24 cellular contexts compared by ENCODE assay signal in genomic region chr13:100511422-100511821, GRCh38.
A peak's percentile ranks its signal among the peaks of the same experiment; 100 is the strongest.
DNase-seq lines count a peak whose midpoint lies in the region; ATAC-seq and TF ChIP-seq lines count a peak whose summit lies in the region.
"Had no signal": no experiment of that assay in that cellular context is flagged by ENCODE, and none has a peak within 500 bp of the region (broad histone marks: within the 10 kb centered on the region; RNA-seq: fewer than 3 reads in every experiment).

No MANE protein-coding gene starts in this region.

- no peak overlapping the region for H3K9ac ChIP-seq in H9 (ENCODE audit: extremely low read depth, insufficient read length, low read length)

- H3K27me3 Mint-ChIP-seq in H9 (ENCODE audit: low read depth) (no peaks in the 10 kb centered on the region), WTC11 (ENCODE audit: low read depth) (no peaks in the 10 kb centered on the region)
- H3K27me3 Mint-ChIP-seq: activated B cell treated with CpG ODN at 0.5 μM for 24 hours; naive thymus-derived CD8-positive, alpha-beta T cell had no signal

- H3K9me3 Mint-ChIP-seq in H9, result no peaks in the 10 kb centered on the region
- H3K9me3 Mint-ChIP-seq in WTC11, result no peaks in the 10 kb centered on the region
- H3K9me3 Mint-ChIP-seq: activated B cell treated with CpG ODN at 0.5 μM for 24 hours; naive thymus-derived CD8-positive, alpha-beta T cell; stimulated activated naive B cell treated with anti-CD40 and anti-IgM and Interleukin-4, amounts not matched to agents 10 μg/mL and 1 μg/mL and 100 μg/mL, for 72 hours had no signal

- H2BK5ac ChIP-seq in H9 (ENCODE audit: insufficient read length, low read length), result no peak overlapping the region

- TF ChIP-seq CTCF in H9 (conservative IDR thresholded peaks at IDR 0.05), result no peak
- no peak for TF ChIP-seq CTCF in WTC11 (IDR thresholded peaks at IDR 0.05)

- H3K4me1 ChIP-seq in H9 (ENCODE audit: insufficient read depth, low read length), result peaks cover 24% of the 10 kb centered on the region

- peak overlapping the region; percentile 58 for H3K27ac ChIP-seq in H9 (ENCODE audit: insufficient read length, low read depth, low read length)
- H3K27ac ChIP-seq: esophagus muscularis mucosa, spleen, suprapubic skin had no signal

- DNase-seq in NCI-H2107 treated with DMSO at 0.1 percent for 48 hours (lab: John Stamatoyannopoulos, UW; ENCODE audit: unreplicated experiment) (peak; percentile 30), NCI-H2107 (lab: John Stamatoyannopoulos, UW) (no peak), H9 (no peak), NCI-H345 (lab: John Stamatoyannopoulos, UW) (peak; percentile 75), WTC11 (ENCODE audit: low spot score) (no peak), G401 (ENCODE audit: low spot score) (no peak)
- DNase-seq in activated T-cell treated with anti-CD3 and anti-CD28 coated beads, Interleukin-2, amount 50 U/mL, for 48 hours, result no peak
- DNase-seq: activated B cell treated with CpG ODN at 0.5 μM for 24 hours; aorta; cortex of kidney; foreskin melanocyte; GF-D8; Kasumi-1; midbrain; naive thymus-derived CD8-positive, alpha-beta T cell; spleen; stimulated activated CD4-positive, alpha-beta T cell treated with anti-CD3 and anti-CD28 coated beads, Interleukin-4, amount 100 ng/mL, for 24 hours; stimulated activated naive B cell treated with anti-CD40 and anti-IgM and Interleukin-4, amounts not matched to agents 10 μg/mL and 1 μg/mL and 100 μg/mL, for 72 hours; T-helper 9 cell had no signal

- H2AFZ ChIP-seq in H9 (ENCODE audit: low read length), result no peak overlapping the region

- no peak overlapping the region for H4K91ac ChIP-seq in H9 (ENCODE audit: insufficient read length, low read depth, low read length)

- H3T11ph ChIP-seq in H9 (ENCODE audit: low read length), result no peak overlapping the region

- no peak overlapping the region for H2BK12ac ChIP-seq in H9 (ENCODE audit: insufficient read length, low read depth, low read length)

- no peak overlapping the region for H3K18ac ChIP-seq in H9 (ENCODE audit: insufficient read length, low read depth, low read length)

- CTCF ChIA-PET in WTC11 (lab: Charles Lee), result interaction anchor here (0.8 to 6.8 kb wide), 3 partner anchors 20 to 576 kb away, joined by 3 to 45 read pairs (median 5); no protein-coding TSS in a partner anchor

- H3K4me2 ChIP-seq in H9 (ENCODE audit: insufficient read depth, insufficient read length, low read length), result no peak overlapping the region

- no peak overlapping the region for H3K56ac ChIP-seq in H9 (ENCODE audit: insufficient read length, low read depth, low read length)

- no peak overlapping the region for H4K5ac ChIP-seq in H9 (ENCODE audit: insufficient read length, low read depth, low read length)

- H3K23me2 ChIP-seq in H9 (ENCODE audit: insufficient read length, low read depth, low read length, poor library complexity, severe bottlenecking), result no peaks in the 10 kb centered on the region

- H4K20me1 ChIP-seq in H9 (ENCODE audit: control insufficient read depth, insufficient read depth, insufficient read length), result no peaks in the 10 kb centered on the region

- H3K36me3 Mint-ChIP-seq in H9 (ENCODE audit: insufficient read depth in 1 of 3, low read depth in 3 of 3) (peaks cover 0 to 7% (median 2%) of the 10 kb centered on the region in 3 experiments; a peak in 2 of 7 replicates), WTC11 (no peaks in the 10 kb centered on the region)
- H3K36me3 Mint-ChIP-seq: naive thymus-derived CD8-positive, alpha-beta T cell had no signal

- no peaks in the 10 kb centered on the region for H3K27me3 ChIP-seq in H9 (ENCODE audit: insufficient read depth, low read length)
- H3K27me3 ChIP-seq: esophagus muscularis mucosa, spleen, suprapubic skin had no signal

- in situ Hi-C loops in G401 (cut with HindIII; ENCODE audit: low sequenced_read_pairs), result no loop called here

- H2AK5ac ChIP-seq in H9 (ENCODE audit: insufficient read length, low read length), result no peak overlapping the region

- POLR2A ChIA-PET in WTC11 (lab: Charles Lee), result no interaction called here

- no peaks in the 10 kb centered on the region for H3K79me2 ChIP-seq in H9 (ENCODE audit: insufficient read depth, low read length)

- no peaks in the 10 kb centered on the region for H3K9me3 ChIP-seq in H9 (ENCODE audit: control insufficient read depth, low read depth, low read length)
- H3K9me3 ChIP-seq: esophagus muscularis mucosa, spleen, suprapubic skin had no signal

- WGBS in H9 (ENCODE audit: extremely low coverage, insufficient read length, low lambda C conversion rate), result no CpG with 5 or more reads among the region's 7 CpGs

- H3K23ac ChIP-seq in H9 (ENCODE audit: insufficient read length, low read depth, low read length), result no peak overlapping the region

- H3K4me3 Mint-ChIP-seq in H9 (peak overlapping the region in 1 of 2 experiments; percentile 39; a peak in 2 of 5 replicates), WTC11 (no peak overlapping the region; the same call in 1 of the 2 replicates)
- H3K4me3 Mint-ChIP-seq: activated B cell treated with CpG ODN at 0.5 μM for 24 hours; activated naive CD8-positive, alpha-beta T cell; naive thymus-derived CD8-positive, alpha-beta T cell; stimulated activated naive B cell treated with anti-CD40 and anti-IgM and Interleukin-4, amounts not matched to agents 10 μg/mL and 1 μg/mL and 100 μg/mL, for 72 hours had no signal

- H3K27ac Mint-ChIP-seq in H9 (peak overlapping the region; percentile 91 to 98 (median 93)), WTC11 (peak overlapping the region; percentile 94)
- H3K27ac Mint-ChIP-seq: activated B cell treated with CpG ODN at 0.5 μM for 24 hours; activated naive CD8-positive, alpha-beta T cell; stimulated activated naive B cell treated with anti-CD40 and anti-IgM and Interleukin-4, amounts not matched to agents 10 μg/mL and 1 μg/mL and 100 μg/mL, for 72 hours had no signal

- H3K79me1 ChIP-seq in H9 (ENCODE audit: insufficient read depth, low read depth, low read length, poor library complexity, severe bottlenecking), result no peaks in the 10 kb centered on the region

- no peak overlapping the region for H4K8ac ChIP-seq in H9 (replicated peaks; ENCODE audit: insufficient read length, low read depth, low read length)

- H2BK15ac ChIP-seq in H9 (ENCODE audit: low read depth, low read length), result no peak overlapping the region

- H2BK120ac ChIP-seq in H9 (ENCODE audit: low read depth, low read length, poor library complexity, severe bottlenecking), result no peak overlapping the region

- H3K4ac ChIP-seq in H9 (ENCODE audit: low read depth, low read length), result no peak overlapping the region

- peaks cover 77 to 79% of the 10 kb centered on the region in 2 experiments for H3K4me1 Mint-ChIP-seq in H9
- H3K4me1 Mint-ChIP-seq in WTC11, result peaks cover 93% of the 10 kb centered on the region

- ATAC-seq in WTC11, result no peak
- ATAC-seq in HG02798 (IDR thresholded peaks at IDR 0.05; ENCODE audit: poor library complexity, unreplicated experiment), result no peak
- ATAC-seq: naive thymus-derived CD8-positive, alpha-beta T cell; SK-N-SH treated with all-trans-retinoic acid at 6 μM for 48 hours; stimulated activated naive B cell treated with anti-CD40 and anti-IgM and Interleukin-4, amounts not matched to agents 10 μg/mL and 1 μg/mL and 100 μg/mL, for 72 hours had no signal

- H3K14ac ChIP-seq in H9 (ENCODE audit: insufficient read depth, low read length), result no peak overlapping the region

- no peak overlapping the region for H2BK20ac ChIP-seq in H9 (ENCODE audit: low read depth, low read length, poor library complexity, severe bottlenecking)

TF ChIP-seq in WTC11, 78 proteins besides CTCF, POLR2A, EP300 and RAD21:
- TF ChIP-seq ZBTB21 (CRISPR knock-in tag; IDR thresholded peaks at IDR 0.05; ENCODE audit: borderline replicate concordance), result 0 out of 2 replicates have a peak, but pooled peaks have one; percentile 13
- TF ChIP-seq PRDM15 (CRISPR knock-in tag; IDR thresholded peaks at IDR 0.05), result no peak
- TF ChIP-seq CBFB (CRISPR knock-in tag; IDR thresholded peaks at IDR 0.05; ENCODE audit: low read depth), result 0 out of 2 replicates have a peak, but pooled peaks have one; percentile 24

Comparison
In these comparisons a context has a peak if more than half of its experiments do, and no peak if none do; other contexts are left out.
1. DNase-seq: peak in NCI-H2107 treated with DMSO at 0.1 percent for 48 hours (single experiment) and NCI-H345 (single experiment); none in NCI-H2107 (single experiment), H9 (single experiment), WTC11 (single experiment), activated T-cell treated with anti-CD3 and anti-CD28 coated beads, Interleukin-2, amount 50 U/mL, for 48 hours (0 of 2) and G401 (single experiment).